In genomic region chr6:14053776-14054175, GRCh38 we compare ENCODE assay signal across 1 cellular context.
TF ChIP-seq lines count a peak whose summit lies in the region.

No MANE protein-coding gene starts in this region.

TF ChIP-seq in GM12878, 131 proteins besides CTCF, POLR2A, EP300 and RAD21 (continued from another document):
- no peak for TF ChIP-seq CHD2 (IDR thresholded peaks at IDR 0.05; ENCODE audit: borderline replicate concordance, low read depth, low read length)
- no peak for TF ChIP-seq IKZF1 (conservative IDR thresholded peaks at IDR 0.05)
- no peak for TF ChIP-seq ETV6 (conservative IDR thresholded peaks at IDR 0.05 in 1 of 2, IDR thresholded peaks at IDR 0.05 in 1 of 2; ENCODE audit: borderline replicate concordance in 1 of 2, low read depth in 1 of 2)
- no peak for TF ChIP-seq NR2F1 (conservative IDR thresholded peaks at IDR 0.05)
- no peak for TF ChIP-seq CHD4 (IDR thresholded peaks at IDR 0.05)
